8 cellular contexts compared by ENCODE assay signal in genomic region chr17:45425125-45425983, GRCh38. TPM values are rescaled to one million over a fixed set of nuclear protein-coding genes. Genes with fewer than 3 reads are reported as not detected.
DNase-seq lines count a peak whose midpoint lies in the region; ATAC-seq and TF ChIP-seq lines count a peak whose summit lies in the region.

No MANE protein-coding gene starts in this region.

- ATAC-seq in RWPE2 (ENCODE audit: low read depth): peak; percentile 89
- no peak for ATAC-seq in GM21526 (IDR thresholded peaks at IDR 0.05; ENCODE audit: low FRiP score, unreplicated experiment)
- no peak for ATAC-seq in activated CD4-positive, CD25-positive, alpha-beta regulatory T cell treated with anti-CD3 and anti-CD28 coated beads, Interleukin-2, amount 50 U/mL, for 24 hours

- peaks cover 48 to 65% of the 10 kb centered on the region in 2 donors for H3K36me3 Mint-ChIP-seq in CD14-positive monocyte

- H3K27ac ChIP-seq in KMS-11: no peak overlapping the region
- peak overlapping the region; percentile 66 for H3K27ac ChIP-seq in RWPE2 (ENCODE audit: poor library complexity, severe bottlenecking)

- peak overlapping the region in 6 of 7 donors; percentile 33 to 86 (median 52) for H3K27ac Mint-ChIP-seq in CD14-positive monocyte

- no peaks in the 10 kb centered on the region for H3K9me3 Mint-ChIP-seq in CD14-positive monocyte

- H3K9me3 ChIP-seq in RWPE2 (ENCODE audit: severe bottlenecking): no peaks in the 10 kb centered on the region

- peak overlapping the region; percentile 27; the same call in 1 of the 2 replicates for H2AFZ ChIP-seq in KMS-11 (ENCODE audit: low read depth)

- H3K4me1 Mint-ChIP-seq in CD14-positive monocyte: peaks cover 55% of the 10 kb centered on the region

- peak; percentile 54 for TF ChIP-seq CTCF in CD14-positive monocyte (IDR thresholded peaks at IDR 0.05)
- TF ChIP-seq CTCF in KMS-11 (conservative IDR thresholded peaks at IDR 0.05; ENCODE audit: low read depth, low read length): peak; percentile 26; the same call in 1 of the 2 replicates
- peak; percentile 56 for TF ChIP-seq CTCF in RWPE2 (IDR thresholded peaks at IDR 0.05; ENCODE audit: poor library complexity, severe bottlenecking)
- peak; percentile 55 for TF ChIP-seq CTCF in foreskin fibroblast (IDR thresholded peaks at IDR 0.05; ENCODE audit: low read depth, low read length)

- H3K36me3 ChIP-seq in KMS-11 (ENCODE audit: insufficient read depth) (no peaks in the 10 kb centered on the region), RWPE2 (ENCODE audit: low read depth) (no peaks in the 10 kb centered on the region; the same call in 1 of the 2 replicates)

- H3K4me2 ChIP-seq in KMS-11: 0 out of 2 replicates have a peak overlapping the region, but pooled peaks have one; percentile 34

- intact Hi-C loops in CD14-positive monocyte (cut with micrococcal nuclease): no loop called here

- H4K20me1 ChIP-seq in KMS-11 (ENCODE audit: insufficient read depth): no peaks in the 10 kb centered on the region

- H3K4me1 ChIP-seq in KMS-11 (ENCODE audit: low read depth, poor library complexity, severe bottlenecking): peaks cover 33% of the 10 kb centered on the region
- no peaks in the 10 kb centered on the region for H3K4me1 ChIP-seq in RWPE2 (ENCODE audit: insufficient read depth, poor library complexity, severe bottlenecking)

- peak; percentile 46 for DNase-seq in CD14-positive monocyte (ENCODE audit: low spot score)
- peak; percentile 92 for DNase-seq in RWPE2 (ENCODE audit: low spot score)
- peak; percentile 52 to 78 for DNase-seq in foreskin fibroblast
- peak; percentile 22 for DNase-seq in pons (ENCODE audit: low spot score)
- DNase-seq in occipital lobe (lab: John Stamatoyannopoulos, UW): no peak

- peak overlapping the region; percentile 14; the same call in 1 of the 2 replicates for H3K9ac ChIP-seq in KMS-11

- no peak overlapping the region for H3K4me3 ChIP-seq in KMS-11 (IDR thresholded peaks at IDR 0.05; ENCODE audit: insufficient read depth, low read depth, low read length)
- H3K4me3 ChIP-seq in RWPE2 (ENCODE audit: severe bottlenecking): peak overlapping the region; percentile 41
- no peak overlapping the region for H3K4me3 ChIP-seq in foreskin fibroblast (ENCODE audit: low read depth in 1 of 2, low read length in 2 of 2)

- peaks cover 0 to 1% (median 0%) of the 10 kb centered on the region in 3 donors for H3K27me3 Mint-ChIP-seq in CD14-positive monocyte (ENCODE audit: low read depth in 3 of 3)

- no peaks in the 10 kb centered on the region for H3K79me2 ChIP-seq in KMS-11 (ENCODE audit: insufficient read depth, low read depth)

- H3K27me3 ChIP-seq in KMS-11 (ENCODE audit: insufficient read depth, low read depth) (no peaks in the 10 kb centered on the region), RWPE2 (ENCODE audit: insufficient read depth, poor library complexity, severe bottlenecking) (no peaks in the 10 kb centered on the region)

- H3K4me3 Mint-ChIP-seq in CD14-positive monocyte: peak overlapping the region; percentile 27 to 55

RNA-seq across cellular contexts. Expression of gene ARHGAP27, which starts 7.3 kb away (rescaled TPM):
- polyA plus RNA-seq in CD14-positive monocyte: 10 to 100 TPM; 47.2 to 55.0 TPM
- 2.0 TPM for total RNA-seq in occipital lobe
